In genomic region chr9:19161257-19162025, GRCh38 we compare ENCODE assay signal across 8 cellular contexts. TPM values are rescaled to one million over a fixed set of nuclear protein-coding genes. Genes with fewer than 3 reads are reported as not detected.
DNase-seq lines count a peak whose midpoint lies in the region; ATAC-seq lines count a peak whose summit lies in the region.

No MANE protein-coding gene starts in this region.

- peak overlapping the region; percentile 93 for H3K27ac Mint-ChIP-seq in activated naive CD8-positive, alpha-beta T cell treated with anti-CD3 and anti-CD28 coated beads for 36 hours
- H3K27ac Mint-ChIP-seq in stimulated activated effector memory CD8-positive, alpha-beta T cell treated with anti-CD3 and anti-CD28 coated beads, Interleukin-12 subunit alpha, Interleukin-12 subunit beta, amount 100 ng/mL, for 72 hours: peak overlapping the region; percentile 98

- H3K27me3 Mint-ChIP-seq in activated naive CD8-positive, alpha-beta T cell treated with anti-CD3 and anti-CD28 coated beads for 36 hours: no peaks in the 10 kb centered on the region

- peak; percentile 88 for ATAC-seq in HG02938 (IDR thresholded peaks at IDR 0.05; ENCODE audit: unreplicated experiment)
- ATAC-seq in stimulated activated effector memory CD8-positive, alpha-beta T cell treated with anti-CD3 and anti-CD28 coated beads, Interleukin-12 subunit alpha, Interleukin-12 subunit beta, amount 100 ng/mL, for 72 hours: peak; percentile 100

- peak overlapping the region; percentile 55 for H3K4me3 Mint-ChIP-seq in activated naive CD8-positive, alpha-beta T cell treated with anti-CD3 and anti-CD28 coated beads for 36 hours
- peak overlapping the region; percentile 33 for H3K4me3 Mint-ChIP-seq in stimulated activated effector memory CD8-positive, alpha-beta T cell treated with anti-CD3 and anti-CD28 coated beads, Interleukin-12 subunit alpha, Interleukin-12 subunit beta, amount 100 ng/mL, for 72 hours

- H3K4me1 Mint-ChIP-seq in activated naive CD8-positive, alpha-beta T cell treated with anti-CD3 and anti-CD28 coated beads for 36 hours: peaks cover 20% of the 10 kb centered on the region
- H3K4me1 Mint-ChIP-seq in stimulated activated effector memory CD8-positive, alpha-beta T cell treated with anti-CD3 and anti-CD28 coated beads, Interleukin-12 subunit alpha, Interleukin-12 subunit beta, amount 100 ng/mL, for 72 hours: peaks cover 20% of the 10 kb centered on the region

- H3K36me3 Mint-ChIP-seq in activated naive CD8-positive, alpha-beta T cell treated with anti-CD3 and anti-CD28 coated beads for 36 hours: no peaks in the 10 kb centered on the region
- H3K36me3 Mint-ChIP-seq in stimulated activated effector memory CD8-positive, alpha-beta T cell treated with anti-CD3 and anti-CD28 coated beads, Interleukin-12 subunit alpha, Interleukin-12 subunit beta, amount 100 ng/mL, for 72 hours: no peaks in the 10 kb centered on the region

- DNase-seq in DMS53 (lab: John Stamatoyannopoulos, UW) (peak; percentile 47), DMS53 treated with DMSO at 0.1 percent for 48 hours (lab: John Stamatoyannopoulos, UW; ENCODE audit: unreplicated experiment) (no peak), OCI-M2 (lab: John Stamatoyannopoulos, UW; ENCODE audit: unreplicated experiment) (peak; percentile 13), islet precursor cell (peak; percentile 82), NCI-H2107 (lab: John Stamatoyannopoulos, UW) (no peak)
- DNase-seq in activated naive CD8-positive, alpha-beta T cell treated with anti-CD3 and anti-CD28 coated beads for 36 hours: peak; percentile 46
- DNase-seq in stimulated activated effector memory CD8-positive, alpha-beta T cell treated with anti-CD3 and anti-CD28 coated beads, Interleukin-12 subunit alpha, Interleukin-12 subunit beta, amount 100 ng/mL, for 72 hours (ENCODE audit: low spot score in 2 of 2): peak in 1 of 2 donors; percentile 60

- no peaks in the 10 kb centered on the region for H3K9me3 Mint-ChIP-seq in activated naive CD8-positive, alpha-beta T cell treated with anti-CD3 and anti-CD28 coated beads for 36 hours
- H3K9me3 Mint-ChIP-seq in stimulated activated effector memory CD8-positive, alpha-beta T cell treated with anti-CD3 and anti-CD28 coated beads, Interleukin-12 subunit alpha, Interleukin-12 subunit beta, amount 100 ng/mL, for 72 hours: no peaks in the 10 kb centered on the region

RNA-seq across cellular contexts. Expression of gene PLIN2, which starts 34.1 kb away (rescaled TPM):
- 10 to 100 TPM; 82.9 to 84.4 TPM for total RNA-seq in activated naive CD8-positive, alpha-beta T cell treated with anti-CD3 and anti-CD28 coated beads for 36 hours

RNA-seq across cellular contexts. Expression of gene HAUS6, which starts 58.7 kb away (rescaled TPM):
- total RNA-seq in activated naive CD8-positive, alpha-beta T cell treated with anti-CD3 and anti-CD28 coated beads for 36 hours: 10 to 100 TPM; 34.0 to 35.8 TPM

Comparison
In these comparisons a context has a peak if more than half of its experiments do, and no peak if none do; other contexts are left out.
1. DNase-seq: peak in DMS53 (single experiment), OCI-M2 (single experiment), activated naive CD8-positive, alpha-beta T cell treated with anti-CD3 and anti-CD28 coated beads for 36 hours (single experiment) and islet precursor cell (single experiment); none in DMS53 treated with DMSO at 0.1 percent for 48 hours (single experiment) and NCI-H2107 (single experiment).